ENCODE assay signal across 27 cellular contexts in genomic region chr6:21087188-21087587, GRCh38.
"Had no signal": no experiment of that assay in that cellular context is flagged by ENCODE, and none has a peak within 500 bp of the region (broad histone marks: within the 10 kb centered on the region; RNA-seq: fewer than 3 reads in every experiment).

No MANE protein-coding gene starts in this region.

- DNase-seq: activated B cell treated with CpG ODN at 0.5 μM for 24 hours; activated CD4-positive, alpha-beta memory T cell treated with anti-CD3 and anti-CD28 coated beads for 36 hours; activated CD4-positive, alpha-beta T cell treated with anti-CD3 and anti-CD28 coated beads for 4 hours; activated CD4-positive, alpha-beta T cell treated with anti-CD3 and anti-CD28 coated beads, Interleukin-2, amount 10 ng/mL, durations not matched to agents 24 days and 14 days; activated CD4-positive, alpha-beta T cell treated with anti-CD3 and anti-CD28 coated beads, Interleukin-2, amount 50 U/mL, for 1 hour; activated CD4-positive, alpha-beta T cell treated with anti-CD3 and anti-CD28 coated beads, Interleukin-2, amount 50 U/mL, for 4 hours; activated CD4-positive, CD25-positive, alpha-beta regulatory T cell treated with anti-CD3 and anti-CD28 coated beads, Interleukin-2, amount 50 U/mL, for 72 hours; activated CD8-positive, alpha-beta memory T cell treated with anti-CD3 and anti-CD28 coated beads, Interleukin-2, amount 50 U/mL, for 4 hours; activated CD8-positive, alpha-beta T cell treated with anti-CD3 and anti-CD28 coated beads for 36 hours; activated effector memory CD4-positive, alpha-beta T cell treated with anti-CD3 and anti-CD28 coated beads, Interleukin-2, amount 50 U/mL, for 16 hours; activated gamma-delta T cell treated with Interleukin-2 at 50 U/mL for 16 hours; activated naive CD4-positive, alpha-beta T cell; activated naive CD4-positive, alpha-beta T cell treated with anti-CD3 and anti-CD28 coated beads for 36 hours; activated naive CD4-positive, alpha-beta T cell treated with anti-CD3 and anti-CD28 coated beads, Interleukin-2, amount 50 U/mL, for 16 hours; activated naive CD8-positive, alpha-beta T cell treated with anti-CD3 and anti-CD28 coated beads for 36 hours; activated T-cell treated with anti-CD3 and anti-CD28 coated beads for 4 hours; activated T-cell treated with anti-CD3 and anti-CD28 coated beads, Interleukin-2, amount 50 U/mL, for 1 hour; activated T-cell treated with anti-CD3 and anti-CD28 coated beads, Interleukin-2, amount 50 U/mL, for 4 hours; activated T-cell treated with anti-CD3 and anti-CD28 coated beads, Interleukin-2, amount 50 U/mL, for 72 hours; adrenal gland; amniotic stem cell; aorta; body of pancreas; brain microvascular endothelial cell; central memory CD4-positive, alpha-beta T cell; T-helper 2 cell; T-helper 9 cell had no signal
